ENCODE assay signal across 1 cellular context in the genomic region with DNA sequence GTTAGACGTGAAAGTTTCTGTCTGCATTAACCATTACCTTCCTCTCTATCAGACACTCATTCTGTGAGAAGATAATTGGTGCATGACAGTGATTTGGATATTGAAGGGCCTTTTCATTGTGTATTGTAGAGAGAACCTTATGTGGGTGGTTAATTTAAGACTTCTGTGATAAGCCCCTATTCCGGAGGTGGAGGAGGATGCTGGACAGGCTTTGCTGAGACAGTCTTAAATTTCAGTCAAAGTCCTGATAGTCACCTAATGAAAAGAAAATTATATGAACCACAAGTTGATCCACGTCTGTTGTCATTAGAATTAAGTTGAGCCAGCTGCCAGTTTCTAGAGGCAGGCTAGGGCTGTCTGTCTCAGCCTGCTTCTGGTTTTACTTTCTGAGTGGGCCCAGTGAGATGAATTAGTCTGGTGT.
TF ChIP-seq lines count a peak whose summit lies in the region.

No MANE protein-coding gene starts in this region.

TF ChIP-seq in GM12878, 131 proteins besides CTCF, POLR2A, EP300 and RAD21 (continued from another document):
- TF ChIP-seq IKZF2 (IDR thresholded peaks at IDR 0.05) (peak in 1 of 2 experiments; percentile 27; a peak in 1 of 4 replicates), EZH2 (IDR thresholded peaks at IDR 0.05; ENCODE audit: borderline replicate concordance, control insufficient read depth, low read depth, low read length) (no peak), MEF2B (IDR thresholded peaks at IDR 0.05; ENCODE audit: partially characterized antibody, poor library complexity, severe bottlenecking) (no peak), YY1 (IDR thresholded peaks at IDR 0.05; ENCODE audit: low read depth, low read length) (no peak), SREBF1 (IDR thresholded peaks at IDR 0.05; ENCODE audit: low read length) (no peak), DPF2 (IDR thresholded peaks at IDR 0.05) (0 out of 2 replicates have a peak, but pooled peaks have one; percentile 37)
TF ChIP-seq in GM12878: peak in this region for 13.
